Comparison of ENCODE assay signal across 13 cellular contexts in genomic region chr16:46882304-46882939, GRCh38. TPM values are rescaled to one million over a fixed set of nuclear protein-coding genes. Genes with fewer than 3 reads are reported as not detected.
DNase-seq lines count a peak whose midpoint lies in the region; ATAC-seq and TF ChIP-seq lines count a peak whose summit lies in the region.
"Had no signal": no experiment of that assay in that cellular context is flagged by ENCODE, and none has a peak within 500 bp of the region (broad histone marks: within the 10 kb centered on the region; RNA-seq: fewer than 3 reads in every experiment).

No MANE protein-coding gene starts in this region.

- peak; percentile 68 for TF ChIP-seq POLR2A in right lobe of liver (IDR thresholded peaks at IDR 0.05)

- no peak for TF ChIP-seq CTCF in VCaP (conservative IDR thresholded peaks at IDR 0.05)
- no peak for TF ChIP-seq CTCF in right lobe of liver (IDR thresholded peaks at IDR 0.05)
- no peak for TF ChIP-seq CTCF in type B pancreatic cell (conservative IDR thresholded peaks at IDR 0.05)
- no peak for TF ChIP-seq CTCF in omental fat pad (IDR thresholded peaks at IDR 0.05)

- H3K27ac ChIP-seq in VCaP (peak overlapping the region; percentile 89), right lobe of liver (peak overlapping the region; percentile 78 to 96 (median 94))
- H3K27ac ChIP-seq: SK-N-MC had no signal

- whole genome bisulfite sequencing in right lobe of liver (ENCODE audit: insufficient coverage, low coverage, low lambda C conversion rate, missing lambda C conversion rate) = 22% methylated on average over 8 of the region's 9 CpGs

- H3K36me3 Mint-ChIP-seq in stimulated activated naive CD8-positive, alpha-beta T cell treated with anti-CD3 and anti-CD28 coated beads, Interleukin-15, Interleukin-2, amounts not matched to agents 100 ng/mL and 50 ng/mL, for 24 hours (ENCODE audit: low read depth) = peaks cover 5% of the 10 kb centered on the region
- peaks cover 5% of the 10 kb centered on the region for H3K36me3 Mint-ChIP-seq in type B pancreatic cell

- H3K4me1 Mint-ChIP-seq in stimulated activated naive CD8-positive, alpha-beta T cell treated with anti-CD3 and anti-CD28 coated beads, Interleukin-15, Interleukin-2, amounts not matched to agents 100 ng/mL and 50 ng/mL, for 24 hours (ENCODE audit: low read depth) = peaks cover 23% of the 10 kb centered on the region
- H3K4me1 Mint-ChIP-seq in type B pancreatic cell (ENCODE audit: unreplicated experiment) = peaks cover 19% of the 10 kb centered on the region

- H3K9me3 Mint-ChIP-seq in stimulated activated naive CD8-positive, alpha-beta T cell treated with anti-CD3 and anti-CD28 coated beads, Interleukin-15, Interleukin-2, amounts not matched to agents 100 ng/mL and 50 ng/mL, for 24 hours = no peaks in the 10 kb centered on the region
- H3K9me3 Mint-ChIP-seq in type B pancreatic cell = no peaks in the 10 kb centered on the region

- peak overlapping the region in 1 of 3 donors; percentile 99 for H3K4me3 ChIP-seq in right lobe of liver
- H3K4me3 ChIP-seq: SK-N-MC had no signal

- H3K36me3 ChIP-seq in right lobe of liver = no peaks in the 10 kb centered on the region

- no peaks in the 10 kb centered on the region for H3K9me3 ChIP-seq in right lobe of liver

- intact Hi-C loops in right lobe of liver (cut with DNase I) = no loop called here

- ATAC-seq in stimulated activated naive CD8-positive, alpha-beta T cell treated with anti-CD3 and anti-CD28 coated beads, Interleukin-15, Interleukin-2, amounts not matched to agents 100 U/mL and 50 U/mL, for 24 hours = no peak
- ATAC-seq in right lobe of liver (peak; percentile 30 to 63 (median 48)), omental fat pad (ENCODE audit: low FRiP score) (no peak), GM18520 (IDR thresholded peaks at IDR 0.05; ENCODE audit: unreplicated experiment) (no peak)

- DNase-seq in stimulated activated naive CD8-positive, alpha-beta T cell treated with anti-CD3 and anti-CD28 coated beads, Interleukin-15, Interleukin-2, amounts not matched to agents 100 U/mL and 50 U/mL, for 24 hours = no peak
- DNase-seq in right lobe of liver = peak in 1 of 3 donors; percentile 83
- DNase-seq in type B pancreatic cell (ENCODE audit: extremely low spot score, unreplicated experiment) = no peak
- no peak for DNase-seq in GM03348 (ENCODE audit: low spot score)
- no peak for DNase-seq in omental fat pad (ENCODE audit: low spot score)
- DNase-seq: activated CD4-positive, CD25-positive, alpha-beta regulatory T cell; activated T-cell treated with anti-CD3 and anti-CD28 coated beads for 4 hours; GF-D8; NCI-H2081 treated with DMSO at 0.1 percent for 48 hours had no signal

- H3K27me3 ChIP-seq in right lobe of liver = no peaks in the 10 kb centered on the region

- peak overlapping the region; percentile 9 for H3K4me3 Mint-ChIP-seq in stimulated activated naive CD8-positive, alpha-beta T cell treated with anti-CD3 and anti-CD28 coated beads, Interleukin-15, Interleukin-2, amounts not matched to agents 100 ng/mL and 50 ng/mL, for 24 hours
- peak overlapping the region; percentile 98 for H3K4me3 Mint-ChIP-seq in type B pancreatic cell

- H3K4me1 ChIP-seq in right lobe of liver = peaks cover 0 to 30% (median 5%) of the 10 kb centered on the region in 4 donors

- H3K27ac Mint-ChIP-seq in stimulated activated naive CD8-positive, alpha-beta T cell treated with anti-CD3 and anti-CD28 coated beads, Interleukin-15, Interleukin-2, amounts not matched to agents 100 ng/mL and 50 ng/mL, for 24 hours = no peak overlapping the region
- H3K27ac Mint-ChIP-seq in type B pancreatic cell = no peak overlapping the region

- H3K27me3 Mint-ChIP-seq in stimulated activated naive CD8-positive, alpha-beta T cell treated with anti-CD3 and anti-CD28 coated beads, Interleukin-15, Interleukin-2, amounts not matched to agents 100 ng/mL and 50 ng/mL, for 24 hours = peaks cover 18% of the 10 kb centered on the region
- peaks cover 20% of the 10 kb centered on the region for H3K27me3 Mint-ChIP-seq in type B pancreatic cell

RNA-seq across cellular contexts. Expression of gene GPT2, which starts 1.7 kb away (rescaled TPM):
- total RNA-seq in right lobe of liver = 100 to 1,000 TPM in 2 of 6 experiments, 10 to 100 TPM in 4; 30.8 to 163 (median 92.0) TPM
- 28.6 and 47.8 TPM in 2 replicates for total RNA-seq in type B pancreatic cell (ENCODE audit: low replicate concordance)
- total RNA-seq in omental fat pad = 100 to 1,000 TPM in 3 of 4 donors, 10 to 100 TPM in 1; 57.5 to 138 (median 105) TPM

RNA-seq across cellular contexts. Expression of gene C16orf87, which starts 51.4 kb away (rescaled TPM):
- total RNA-seq in right lobe of liver = 1 to 10 TPM; 5.5 to 9.8 (median 7.4) TPM
- 11.5 and 14.3 TPM in 2 replicates for total RNA-seq in type B pancreatic cell (ENCODE audit: low replicate concordance)
- 1 to 10 TPM; 4.0 to 6.6 (median 4.7) TPM for total RNA-seq in omental fat pad

Comparison
In these comparisons a context has a peak if more than half of its experiments do, and no peak if none do; other contexts are left out.
1. ATAC-seq: peak in right lobe of liver (4 of 4); none in stimulated activated naive CD8-positive, alpha-beta T cell treated with anti-CD3 and anti-CD28 coated beads, Interleukin-15, Interleukin-2, amounts not matched to agents 100 U/mL and 50 U/mL, for 24 hours (single experiment), omental fat pad (single experiment) and GM18520 (single experiment).